15 cellular contexts compared by ENCODE assay signal in genomic region chr4:138475116-138475515, GRCh38.
DNase-seq lines count a peak whose midpoint lies in the region; ATAC-seq and TF ChIP-seq lines count a peak whose summit lies in the region.
"Had no signal": no experiment of that assay in that cellular context is flagged by ENCODE, and none has a peak within 500 bp of the region (broad histone marks: within the 10 kb centered on the region; RNA-seq: fewer than 3 reads in every experiment).

No MANE protein-coding gene starts in this region.

- H3K4me1 Mint-ChIP-seq in nephron, result peaks cover 15% of the 10 kb centered on the region
- H3K4me1 Mint-ChIP-seq: B cell had no signal

- H3K4me3 ChIP-seq in SJCRH30 (no peak overlapping the region), aorta (ENCODE audit: low read length in 2 of 2) (no peak overlapping the region)
- H3K4me3 ChIP-seq: BLaER1 treated with 17β-estradiol and CSF1 and Interleukin-3, amounts not matched to agents 10 nM and 100 nM; GM23338 had no signal

- DNase-seq in SJCRH30 (peak in 1 of 2 experiments; percentile 74), fibroblast of gingiva (ENCODE audit: low read depth) (peak; percentile 35), foreskin keratinocyte (no peak), LoVo (ENCODE audit: low spot score) (no peak), aorta (no peak)
- DNase-seq: Calu3; CD8-positive, alpha-beta T cell; DMS79 treated with DMSO at 0.1 percent for 48 hours; GF-D8; HCEC 1CT had no signal

- WGBS in aorta, 2 donors, result 95 to 97% methylated on average over 1 of the region's 1 CpG

- H3K4me1 ChIP-seq in SJCRH30, result peaks cover 29% of the 10 kb centered on the region
- no peaks in the 10 kb centered on the region for H3K4me1 ChIP-seq in foreskin keratinocyte
- no peaks in the 10 kb centered on the region for H3K4me1 ChIP-seq in aorta (ENCODE audit: control insufficient read depth in 1 of 2, insufficient read depth in 2 of 2, low read length in 2 of 2)
- H3K4me1 ChIP-seq: BLaER1 treated with 17β-estradiol and CSF1 and Interleukin-3, amounts not matched to agents 10 nM and 100 nM had no signal

- TF ChIP-seq CTCF in nephron (IDR thresholded peaks at IDR 0.05; ENCODE audit: unreplicated experiment in 3 of 3) (no peak), foreskin keratinocyte (conservative IDR thresholded peaks at IDR 0.05) (no peak)

- no peaks in the 10 kb centered on the region for H3K36me3 ChIP-seq in SJCRH30
- H3K36me3 ChIP-seq in aorta (ENCODE audit: control insufficient read depth in 1 of 2, insufficient read depth in 2 of 2, low read length in 1 of 2), result no peaks in the 10 kb centered on the region
- H3K36me3 ChIP-seq: BLaER1 treated with 17β-estradiol and CSF1 and Interleukin-3, amounts not matched to agents 10 nM and 100 nM had no signal

- no peak overlapping the region for H3K4me3 Mint-ChIP-seq in nephron
- H3K4me3 Mint-ChIP-seq: B cell; CD8-positive, alpha-beta T cell; GM23338 had no signal

- ATAC-seq in foreskin keratinocyte (no peak), aorta (ENCODE audit: low FRiP score) (no peak)
- ATAC-seq: CD8-positive, alpha-beta T cell; GM23338; HepG2 had no signal

- H3K27me3 ChIP-seq in SJCRH30 (no peaks in the 10 kb centered on the region), foreskin keratinocyte (no peaks in the 10 kb centered on the region), aorta (ENCODE audit: control insufficient read depth in 1 of 2, insufficient read depth in 2 of 2, low read length in 1 of 2) (no peaks in the 10 kb centered on the region)
- H3K27me3 ChIP-seq: BLaER1 treated with 17β-estradiol and CSF1 and Interleukin-3, amounts not matched to agents 10 nM and 100 nM had no signal

- H3K27ac ChIP-seq in SJCRH30 (peak overlapping the region; percentile 79), foreskin keratinocyte (no peak overlapping the region), aorta (ENCODE audit: low read depth in 1 of 2, low read length in 2 of 2) (no peak overlapping the region)
- H3K27ac ChIP-seq: BLaER1 treated with 17β-estradiol and CSF1 and Interleukin-3, amounts not matched to agents 10 nM and 100 nM had no signal

- H3K9me3 ChIP-seq in SJCRH30 (replicated peaks) (no peaks in the 10 kb centered on the region), aorta (ENCODE audit: control insufficient read depth, low read length) (no peaks in the 10 kb centered on the region)
- H3K9me3 ChIP-seq: BLaER1 treated with 17β-estradiol and CSF1 and Interleukin-3, amounts not matched to agents 10 nM and 100 nM had no signal

- H3K9me3 Mint-ChIP-seq in nephron, result peaks cover 16% of the 10 kb centered on the region

- no peaks in the 10 kb centered on the region for H3K36me3 Mint-ChIP-seq in nephron (ENCODE audit: low read depth)
- H3K36me3 Mint-ChIP-seq: CD8-positive, alpha-beta T cell had no signal

- no peaks in the 10 kb centered on the region for H3K27me3 Mint-ChIP-seq in nephron (ENCODE audit: low read depth)

- peak overlapping the region; percentile 9 to 87 (median 56) for H3K27ac Mint-ChIP-seq in nephron
- H3K27ac Mint-ChIP-seq: B cell; CD8-positive, alpha-beta T cell; GM23338 had no signal

- intact Hi-C loops in aorta (cut with DNase I), result no loop called here
